ENCODE assay signal across 15 cellular contexts in genomic region chr1:208437416-208437815, GRCh38.
A peak's percentile ranks its signal among the peaks of the same experiment; 100 is the strongest.
DNase-seq lines count a peak whose midpoint lies in the region; ATAC-seq and TF ChIP-seq lines count a peak whose summit lies in the region.
"Had no signal": no experiment of that assay in that cellular context is flagged by ENCODE, and none has a peak within 500 bp of the region (broad histone marks: within the 10 kb centered on the region; RNA-seq: fewer than 3 reads in every experiment).

No MANE protein-coding gene starts in this region.

- H3K4me1 Mint-ChIP-seq in GM23338, result peaks cover 3% of the 10 kb centered on the region; the same call in 1 of the 3 replicates

- H3K4me3 ChIP-seq in astrocyte of the spinal cord (ENCODE audit: low read depth, low read length), result no peak overlapping the region
- H3K4me3 ChIP-seq in GM23338, result no peak overlapping the region
- H3K4me3 ChIP-seq: lung, thoracic aorta had no signal

- intact Hi-C loops in Right ventricle myocardium inferior (cut with DNase I), result no loop called here

- H3K27me3 Mint-ChIP-seq in GM23338 (ENCODE audit: insufficient read depth, low read depth, poor library complexity), result no peaks in the 10 kb centered on the region

- no peaks in the 10 kb centered on the region; the same call in 2 of the 3 replicates for H3K36me3 Mint-ChIP-seq in GM23338 (ENCODE audit: low read depth)

- no peaks in the 10 kb centered on the region for H3K4me1 ChIP-seq in GM23338 (ENCODE audit: insufficient read depth)

- TF ChIP-seq CTCF in astrocyte of the spinal cord (IDR thresholded peaks at IDR 0.05; ENCODE audit: low read depth, low read length) (no peak), GM23338 (conservative IDR thresholded peaks at IDR 0.05; ENCODE audit: low read depth in 2 of 2) (no peak)

- H2AFZ ChIP-seq in GM23338, result no peak overlapping the region

- H3K27ac Mint-ChIP-seq in GM23338, result no peak overlapping the region

- H3K36me3 ChIP-seq in GM23338 (ENCODE audit: insufficient read depth), result no peaks in the 10 kb centered on the region
- H3K36me3 ChIP-seq: thoracic aorta had no signal

- H3K27ac ChIP-seq in GM23338 (ENCODE audit: low read depth), result no peak overlapping the region
- H3K27ac ChIP-seq: thoracic aorta, VCaP had no signal

- H3F3A ChIP-seq in GM23338 (replicated peaks; ENCODE audit: low read depth), result no peaks in the 10 kb centered on the region

- no peaks in the 10 kb centered on the region for H4K20me1 ChIP-seq in GM23338 (replicated peaks; ENCODE audit: insufficient read depth)

- DNase-seq in EH (ENCODE audit: low read depth), result peak; percentile 85
- peak; percentile 86 for DNase-seq in HT1080 (ENCODE audit: low read depth)
- DNase-seq in astrocyte of the spinal cord (ENCODE audit: low read depth, low spot score), result peak; percentile 26
- peak; percentile 3 for DNase-seq in kidney glomerular epithelial cell (lab: John Stamatoyannopoulos, UW)
- DNase-seq in NCI-H774 (lab: John Stamatoyannopoulos, UW), result no peak
- no peak for DNase-seq in Right ventricle myocardium inferior (ENCODE audit: missing footprints)
- no peak for DNase-seq in GM23338 (ENCODE audit: low spot score)
- DNase-seq: aorta; effector memory CD4-positive, alpha-beta T cell; NCI-H1694 treated with DMSO at 0.1 percent for 48 hours; NCI-H82 had no signal

- no peaks in the 10 kb centered on the region for H3K79me2 ChIP-seq in GM23338 (replicated peaks; ENCODE audit: insufficient read depth)

- ATAC-seq in GM18868 (IDR thresholded peaks at IDR 0.05; ENCODE audit: unreplicated experiment) (no peak), Right ventricle myocardium inferior (no peak), GM23338 (no peak)

- H3K27me3 ChIP-seq in GM23338 (ENCODE audit: insufficient read depth), result no peaks in the 10 kb centered on the region

- in situ Hi-C loops in astrocyte of the spinal cord (cut with HindIII; ENCODE audit: low sequenced_read_pairs), result no loop called here

- no peaks in the 10 kb centered on the region; the same call in 1 of the 2 replicates for H3K9me2 ChIP-seq in GM23338 (ENCODE audit: insufficient read depth)

- H3K4me3 Mint-ChIP-seq in GM23338, result no peak overlapping the region

- H3K4me2 ChIP-seq in GM23338, result no peak overlapping the region

- peaks cover 3% of the 10 kb centered on the region; the same call in 2 of the 3 replicates for H3K9me3 Mint-ChIP-seq in GM23338

TF ChIP-seq in GM23338, 12 proteins besides CTCF, POLR2A, EP300 and RAD21:
- TF ChIP-seq POLR2AphosphoS5 (IDR thresholded peaks at IDR 0.05; ENCODE audit: low read depth) (no peak), ZNF462 (CRISPR knock-in tag; IDR thresholded peaks at IDR 0.05) (no peak), EZH2phosphoT487 (IDR thresholded peaks at IDR 0.05; ENCODE audit: unreplicated experiment) (no peak), NANOG (IDR thresholded peaks at IDR 0.05; ENCODE audit: borderline replicate concordance) (no peak), ZNF114 (CRISPR knock-in tag; IDR thresholded peaks at IDR 0.05) (no peak), ZNF331 (CRISPR knock-in tag; IDR thresholded peaks at IDR 0.05; ENCODE audit: low read depth) (no peak), ETS1 (IDR thresholded peaks at IDR 0.05) (no peak), JUNB (IDR thresholded peaks at IDR 0.05; ENCODE audit: unreplicated experiment) (no peak), EZH2 (IDR thresholded peaks at IDR 0.05; ENCODE audit: low read depth, unreplicated experiment) (no peak), CREB1 (CRISPR knock-in tag; IDR thresholded peaks at IDR 0.05; ENCODE audit: low read depth) (no peak), STAT1 (IDR thresholded peaks at IDR 0.05; ENCODE audit: unreplicated experiment) (no peak), REST (IDR thresholded peaks at IDR 0.05; ENCODE audit: unreplicated experiment) (no peak)

Comparison
In these comparisons a context has a peak if more than half of its experiments do, and no peak if none do; other contexts are left out.
1. DNase-seq: peak in EH (single experiment), HT1080 (single experiment), astrocyte of the spinal cord (single experiment) and kidney glomerular epithelial cell (single experiment); none in NCI-H774 (single experiment), Right ventricle myocardium inferior (single experiment) and GM23338 (single experiment).